1 cellular context compared by ENCODE assay signal in genomic region chr2:182814804-182815203, GRCh38.
A peak's percentile ranks its signal among the peaks of the same experiment; 100 is the strongest.
TF ChIP-seq lines count a peak whose summit lies in the region.

No MANE protein-coding gene starts in this region.

TF ChIP-seq in HepG2, 621 proteins besides CTCF, POLR2A, EP300 and RAD21 (continued from another document and continues in another):
- TF ChIP-seq ZNF646 (CRISPR knock-in tag; IDR thresholded peaks at IDR 0.05) (no peak), ZNF143 (CRISPR knock-in tag; IDR thresholded peaks at IDR 0.05) (no peak), MTA1 (CRISPR knock-in tag; IDR thresholded peaks at IDR 0.05; ENCODE audit: borderline replicate concordance) (0 out of 2 replicates have a peak, but pooled peaks have one; percentile 51), PCBP1 (IDR thresholded peaks at IDR 0.05; ENCODE audit: borderline replicate concordance, low read depth, low read length) (no peak), MBD4 (IDR thresholded peaks at IDR 0.05; ENCODE audit: borderline replicate concordance, low read length) (no peak), ZNF782 (CRISPR knock-in tag; IDR thresholded peaks at IDR 0.05; ENCODE audit: borderline replicate concordance) (no peak), ZBTB7B (CRISPR knock-in tag; IDR thresholded peaks at IDR 0.05) (peak; percentile 96), SNAI1 (CRISPR knock-in tag; IDR thresholded peaks at IDR 0.05; ENCODE audit: borderline replicate concordance) (no peak), CHD2 (IDR thresholded peaks at IDR 0.05; ENCODE audit: low read depth, low read length) (no peak), RXRA (CRISPR knock-in tag; IDR thresholded peaks at IDR 0.05) (0 out of 2 replicates have a peak, but pooled peaks have one; percentile 20), MED8 (CRISPR knock-in tag; IDR thresholded peaks at IDR 0.05; ENCODE audit: insufficient replicate concordance) (no peak), KDM6A (CRISPR knock-in tag; IDR thresholded peaks at IDR 0.05; ENCODE audit: low read depth) (peak; percentile 47; the same call in 1 of the 2 replicates), ARID3A (IDR thresholded peaks at IDR 0.05; ENCODE audit: low read depth, low read length) (no peak), ZNF124 (CRISPR knock-in tag; IDR thresholded peaks at IDR 0.05) (no peak), ZNF713 (CRISPR knock-in tag; IDR thresholded peaks at IDR 0.05) (no peak), BRCA1 (CRISPR knock-in tag; IDR thresholded peaks at IDR 0.05) (no peak), YEATS2 (CRISPR knock-in tag; IDR thresholded peaks at IDR 0.05; ENCODE audit: borderline replicate concordance) (no peak), TCF7 (IDR thresholded peaks at IDR 0.05; ENCODE audit: low read depth) (peak; percentile 8; the same call in 1 of the 2 replicates), POGK (CRISPR knock-in tag; conservative IDR thresholded peaks at IDR 0.05) (no peak), NFATC3 (CRISPR knock-in tag; IDR thresholded peaks at IDR 0.05) (no peak), MIXL1 (CRISPR knock-in tag; IDR thresholded peaks at IDR 0.05) (no peak), ZNF850 (CRISPR knock-in tag; conservative IDR thresholded peaks at IDR 0.05) (no peak), ZMYM4 (CRISPR knock-in tag; IDR thresholded peaks at IDR 0.05) (peak; percentile 82), ZBED4 (CRISPR knock-in tag; IDR thresholded peaks at IDR 0.05; ENCODE audit: borderline replicate concordance) (no peak), HNF1A (IDR thresholded peaks at IDR 0.05; ENCODE audit: low read depth) (no peak), HNF1A (CRISPR knock-in tag; IDR thresholded peaks at IDR 0.05; ENCODE audit: borderline replicate concordance) (no peak), REPIN1 (CRISPR knock-in tag; IDR thresholded peaks at IDR 0.05; ENCODE audit: borderline replicate concordance, low read depth) (no peak), REST (IDR thresholded peaks at IDR 0.05; ENCODE audit: borderline replicate concordance in 1 of 2, low read depth in 1 of 2, low read length in 2 of 2) (peak in 1 of 2 experiments; percentile 54; a peak in 1 of 4 replicates), PRMT3 (CRISPR knock-in tag; IDR thresholded peaks at IDR 0.05; ENCODE audit: borderline replicate concordance, low read depth) (no peak), ZNF138 (CRISPR knock-in tag; IDR thresholded peaks at IDR 0.05; ENCODE audit: low read depth) (no peak), PRDM4 (CRISPR knock-in tag; IDR thresholded peaks at IDR 0.05; ENCODE audit: borderline replicate concordance) (no peak)
